Comparison of ENCODE assay signal across 8 cellular contexts in the genomic region with DNA sequence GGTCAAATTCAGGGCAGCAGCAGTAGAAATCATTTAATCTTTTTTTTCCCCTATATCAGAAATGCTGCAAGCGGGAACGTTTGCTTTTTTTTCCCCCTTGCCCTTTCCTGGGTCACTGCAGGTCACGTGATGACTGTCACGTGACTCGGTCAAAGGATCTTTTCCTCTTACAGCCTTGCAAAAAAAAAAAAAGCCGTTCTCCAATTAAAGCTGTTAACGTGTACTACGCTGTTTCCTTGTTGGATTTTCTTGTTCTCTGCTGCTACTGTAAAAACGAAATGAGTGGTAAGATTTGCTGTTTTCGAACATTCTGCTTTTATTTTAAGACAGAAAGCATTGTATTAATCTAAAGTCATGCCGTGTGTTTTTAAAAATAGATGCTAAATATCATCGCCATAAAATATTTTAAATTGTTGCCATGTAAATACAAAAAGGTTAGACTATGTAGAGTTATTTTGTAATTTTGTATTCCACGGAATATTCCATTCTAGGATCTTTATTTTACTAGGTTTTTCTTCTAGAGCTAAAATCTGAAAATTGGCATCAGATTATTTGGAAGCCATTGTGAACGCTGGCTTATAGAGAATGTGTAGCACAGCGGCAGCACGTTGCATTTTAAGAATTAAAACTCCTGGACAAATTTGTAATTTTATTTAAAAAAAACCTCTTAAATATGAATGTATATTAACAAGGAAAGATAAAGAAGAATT.
A peak's percentile ranks its signal among the peaks of the same experiment; 100 is the strongest.
DNase-seq lines count a peak whose midpoint lies in the region; FAIRE-seq and TF ChIP-seq lines count a peak whose summit lies in the region.

No MANE protein-coding gene starts in this region.

- peak; percentile 72 for FAIRE-seq in frontal cortex (lab: Jason Lieb, UNC)

- peak overlapping the region; percentile 40 for H3K4me2 ChIP-seq in neuronal stem cell (ENCODE audit: insufficient read depth, low read length, poor library complexity, severe bottlenecking)

- H3K14ac ChIP-seq in neuronal stem cell (ENCODE audit: low read length) = no peak overlapping the region

- H2AFZ ChIP-seq in neuronal stem cell (ENCODE audit: low read length) = peak overlapping the region; percentile 68

- H4K91ac ChIP-seq in neuronal stem cell (ENCODE audit: low read depth, low read length, poor library complexity) = no peak overlapping the region

- H3K9me3 ChIP-seq in neuronal stem cell (replicated peaks in 1 of 2; ENCODE audit: control insufficient read depth in 2 of 2, insufficient read depth in 1 of 2, low read depth in 1 of 2, low read length in 2 of 2) (no peaks in the 10 kb centered on the region), stomach smooth muscle (ENCODE audit: control insufficient read depth in 2 of 2, low read length in 2 of 2) (no peaks in the 10 kb centered on the region)

- H3K4me1 ChIP-seq in neuronal stem cell (ENCODE audit: control insufficient read depth in 2 of 2, insufficient read depth in 1 of 2, low read depth in 1 of 2, low read length in 2 of 2) (peaks cover 0 to 15% of the 10 kb centered on the region in 2 donors), stomach smooth muscle (ENCODE audit: control insufficient read depth, insufficient read depth, low read length) (peaks cover 3% of the 10 kb centered on the region)

- H2BK5ac ChIP-seq in neuronal stem cell (ENCODE audit: low read length) = no peak overlapping the region

- H3K23ac ChIP-seq in neuronal stem cell (ENCODE audit: low read depth, low read length, poor library complexity) = no peak overlapping the region

- no peak overlapping the region for H2BK120ac ChIP-seq in neuronal stem cell (ENCODE audit: low read depth, low read length)

- DNase-seq in AG04449 (ENCODE audit: low read depth, low spot score) (peak; percentile 29), Kasumi-1 (lab: John Stamatoyannopoulos, UW) (peak; percentile 92), SIG-M5 (lab: John Stamatoyannopoulos, UW) (peak; percentile 65), frontal cortex (ENCODE audit: low spot score in 2 of 2) (peak; percentile 31 to 37), neuronal stem cell (ENCODE audit: low spot score) (peak; percentile 75)
- DNase-seq in activated naive CD4-positive, alpha-beta T cell (lab: John Stamatoyannopoulos, UW) = peak in 3 of 4 experiments; percentile 7 to 53 (median 27)

- no peak overlapping the region for H3K4ac ChIP-seq in neuronal stem cell (ENCODE audit: low read length)

- H3K4me3 ChIP-seq in AG04449 (ENCODE audit: low read depth, low read length) = peak overlapping the region; percentile 58
- peak overlapping the region; percentile 50 to 66 for H3K4me3 ChIP-seq in neuronal stem cell (ENCODE audit: low read length in 2 of 2)
- H3K4me3 ChIP-seq in stomach smooth muscle (ENCODE audit: low read length in 2 of 2) = peak overlapping the region; percentile 79 to 82

- no peak overlapping the region for H4K8ac ChIP-seq in neuronal stem cell (ENCODE audit: low read depth, low read length)

- H2AK5ac ChIP-seq in neuronal stem cell (ENCODE audit: low read depth, low read length) = no peak overlapping the region

- TF ChIP-seq CTCF in AG04449 (IDR thresholded peaks at IDR 0.05; ENCODE audit: insufficient read depth, low read length, missing control alignments) = no peak

- H3K9ac ChIP-seq in neuronal stem cell (ENCODE audit: low read depth, low read length, poor library complexity) (no peak overlapping the region), stomach smooth muscle (ENCODE audit: low read length in 2 of 2) (peak overlapping the region; percentile 69 to 71)

- no peak overlapping the region for H2BK15ac ChIP-seq in neuronal stem cell (ENCODE audit: low read length)

- no peak overlapping the region for H3K18ac ChIP-seq in neuronal stem cell (ENCODE audit: low read length)

- H3K27ac ChIP-seq in neuronal stem cell (replicated peaks; ENCODE audit: low read length) (no peak overlapping the region), stomach smooth muscle (ENCODE audit: low read length) (no peak overlapping the region)

- peak; percentile 41 for TF ChIP-seq POLR2A in GM19099 (IDR thresholded peaks at IDR 0.05; ENCODE audit: extremely low read depth, insufficient read length, low read depth)

- H3K27me3 ChIP-seq in neuronal stem cell (ENCODE audit: control insufficient read depth in 3 of 3, insufficient read depth in 3 of 3, low read depth in 1 of 3, low read length in 3 of 3) (no peaks in the 10 kb centered on the region), stomach smooth muscle (ENCODE audit: control insufficient read depth in 1 of 2, insufficient read depth in 2 of 2, low read length in 2 of 2) (no peaks in the 10 kb centered on the region)

- H3K36me3 ChIP-seq in neuronal stem cell (replicated peaks in 1 of 2; ENCODE audit: control insufficient read depth in 2 of 2, insufficient read depth in 2 of 2, low read length in 2 of 2) = peaks cover under 1 to 9% of the 10 kb centered on the region in 2 donors
- H3K36me3 ChIP-seq in stomach smooth muscle (ENCODE audit: control insufficient read depth in 2 of 2, insufficient read depth in 2 of 2, low read length in 2 of 2) = no peaks in the 10 kb centered on the region

- no peak overlapping the region for H2BK12ac ChIP-seq in neuronal stem cell (ENCODE audit: low read length)

- H3K79me1 ChIP-seq in neuronal stem cell (ENCODE audit: low read depth, low read length) = no peaks in the 10 kb centered on the region

- WGBS in neuronal stem cell (ENCODE audit: extremely low coverage in 2 of 2, insufficient read length in 2 of 2, insufficient replicate concordance in 1 of 2), 2 donors = no CpG with 5 or more reads among the region's 16 CpGs

- CTCF ChIA-PET in AG04449 (lab: Yijun Ruan, JAX) = interaction anchor here (0.7 kb wide), 1 partner anchor 171 kb away, joined by 3 read pairs; no protein-coding TSS in a partner anchor

- POLR2A ChIA-PET in AG04449 (lab: Yijun Ruan, JAX) = interaction anchor here (0.6 kb wide), 1 partner anchor 55 kb away, joined by 3 read pairs; no protein-coding TSS in a partner anchor

Comparison
In these comparisons a context has a peak if more than half of its experiments do, and no peak if none do; other contexts are left out.
1. DNase-seq: peak in every context shown above with its lines; median percentile 92 in Kasumi-1; 75 in neuronal stem cell; 65 in SIG-M5; 34 in frontal cortex; 29 in AG04449; 27 in activated naive CD4-positive, alpha-beta T cell.